14 cellular contexts compared by ENCODE assay signal in genomic region chr5:168347368-168347767, GRCh38. TPM values are rescaled to one million over a fixed set of nuclear protein-coding genes. Genes with fewer than 3 reads are reported as not detected.
DNase-seq lines count a peak whose midpoint lies in the region; ATAC-seq and TF ChIP-seq lines count a peak whose summit lies in the region.
"Had no signal": no experiment of that assay in that cellular context is flagged by ENCODE, and none has a peak within 500 bp of the region (broad histone marks: within the 10 kb centered on the region; RNA-seq: fewer than 3 reads in every experiment).

No MANE protein-coding gene starts in this region.

- H3K4me1 ChIP-seq in GM23338 (ENCODE audit: insufficient read depth): peaks cover 42% of the 10 kb centered on the region
- H3K4me1 ChIP-seq: psoas muscle had no signal

- 0 out of 2 replicates have a peak, but pooled peaks cover 2% of the 10 kb centered on the region for H3K9me2 ChIP-seq in GM23338 (ENCODE audit: insufficient read depth)

- DNase-seq in GM23338 (ENCODE audit: low spot score) (no peak), NOMO-1 treated with dmso at 0.1 percent for 144 hours (lab: John Stamatoyannopoulos, UW; ENCODE audit: unreplicated experiment) (peak; percentile 2), GOT3 (lab: John Stamatoyannopoulos, UW) (no peak), NCI-H1417 treated with DMSO at 0.1 percent for 48 hours (lab: John Stamatoyannopoulos, UW) (no peak), KBM-7 (no peak)
- DNase-seq in stimulated activated naive B cell treated with anti-CD40 and anti-IgM and Interleukin-4, amounts not matched to agents 10 μg/mL and 1 μg/mL and 100 μg/mL, for 72 hours: no peak
- DNase-seq: activated CD4-positive, alpha-beta memory T cell treated with anti-CD3 and anti-CD28 coated beads, Interleukin-2, amount 10 ng/mL, durations not matched to agents 7 days and 5 days; activated naive CD4-positive, alpha-beta T cell; CD8-positive, alpha-beta T cell; NCI-H2081; psoas muscle; stimulated activated naive CD8-positive, alpha-beta T cell treated with anti-CD3 and anti-CD28 coated beads, Interleukin-15, Interleukin-2, amounts not matched to agents 100 U/mL and 50 U/mL, for 24 hours had no signal

- peaks cover 10% of the 10 kb centered on the region for H3K36me3 Mint-ChIP-seq in GM23338 (ENCODE audit: low read depth)
- no peaks in the 10 kb centered on the region for H3K36me3 Mint-ChIP-seq in stimulated activated naive B cell treated with anti-CD40 and anti-IgM and Interleukin-4, amounts not matched to agents 10 μg/mL and 1 μg/mL and 100 μg/mL, for 72 hours
- H3K36me3 Mint-ChIP-seq: CD8-positive, alpha-beta T cell had no signal

- H2AFZ ChIP-seq in GM23338: no peak overlapping the region

- peaks cover 9% of the 10 kb centered on the region; the same call in 1 of the 2 replicates for H4K20me1 ChIP-seq in GM23338 (replicated peaks; ENCODE audit: insufficient read depth)

- peak overlapping the region; percentile 5; the same call in 1 of the 3 replicates for H3K4me3 Mint-ChIP-seq in GM23338
- no peak overlapping the region for H3K4me3 Mint-ChIP-seq in stimulated activated naive B cell treated with anti-CD40 and anti-IgM and Interleukin-4, amounts not matched to agents 10 μg/mL and 1 μg/mL and 100 μg/mL, for 72 hours
- H3K4me3 Mint-ChIP-seq: activated CD4-positive, alpha-beta memory T cell treated with anti-CD3 and anti-CD28 coated beads, Interleukin-2, amount 10 ng/mL, durations not matched to agents 7 days and 5 days; CD8-positive, alpha-beta T cell had no signal

- in situ Hi-C loops in KBM-7 (cut with MboI; ENCODE audit: low pct_unique_long_range_greater_than_20kb, low sequenced_read_pairs): no loop called here

- peaks cover 6% of the 10 kb centered on the region; the same call in 1 of the 2 replicates for H3F3A ChIP-seq in GM23338 (replicated peaks; ENCODE audit: low read depth)

- H3K4me1 Mint-ChIP-seq in GM23338: peaks cover 59% of the 10 kb centered on the region
- no peaks in the 10 kb centered on the region for H3K4me1 Mint-ChIP-seq in stimulated activated naive B cell treated with anti-CD40 and anti-IgM and Interleukin-4, amounts not matched to agents 10 μg/mL and 1 μg/mL and 100 μg/mL, for 72 hours
- H3K4me1 Mint-ChIP-seq: activated CD4-positive, alpha-beta memory T cell treated with anti-CD3 and anti-CD28 coated beads, Interleukin-2, amount 10 ng/mL, durations not matched to agents 7 days and 5 days had no signal

- no peaks in the 10 kb centered on the region for H3K36me3 ChIP-seq in GM23338 (ENCODE audit: insufficient read depth)

- H3K9me3 Mint-ChIP-seq in GM23338: no peaks in the 10 kb centered on the region
- peaks cover 0 to 1% of the 10 kb centered on the region in 2 donors for H3K9me3 Mint-ChIP-seq in stimulated activated naive B cell treated with anti-CD40 and anti-IgM and Interleukin-4, amounts not matched to agents 10 μg/mL and 1 μg/mL and 100 μg/mL, for 72 hours
- H3K9me3 Mint-ChIP-seq: activated CD4-positive, alpha-beta memory T cell treated with anti-CD3 and anti-CD28 coated beads, Interleukin-2, amount 10 ng/mL, durations not matched to agents 7 days and 5 days; CD8-positive, alpha-beta T cell had no signal

- no peak overlapping the region; the same call in 1 of the 2 replicates for H3K27ac ChIP-seq in GM23338 (ENCODE audit: low read depth)
- H3K27ac ChIP-seq: psoas muscle had no signal

- TF ChIP-seq CTCF in GM23338 (conservative IDR thresholded peaks at IDR 0.05; ENCODE audit: low read depth in 2 of 2): no peak

- 0 out of 2 replicates have a peak overlapping the region, but pooled peaks have one; percentile 4 for H3K27ac Mint-ChIP-seq in GM23338
- H3K27ac Mint-ChIP-seq in stimulated activated naive B cell treated with anti-CD40 and anti-IgM and Interleukin-4, amounts not matched to agents 10 μg/mL and 1 μg/mL and 100 μg/mL, for 72 hours: no peak overlapping the region
- H3K27ac Mint-ChIP-seq: activated CD4-positive, alpha-beta memory T cell treated with anti-CD3 and anti-CD28 coated beads, Interleukin-2, amount 10 ng/mL, durations not matched to agents 7 days and 5 days; CD8-positive, alpha-beta T cell had no signal

- peak overlapping the region; percentile 1 for H3K4me2 ChIP-seq in GM23338

- H3K4me3 ChIP-seq in GM23338: no peak overlapping the region
- H3K4me3 ChIP-seq: psoas muscle had no signal

- peaks cover 10% of the 10 kb centered on the region for H3K27me3 Mint-ChIP-seq in GM23338 (ENCODE audit: insufficient read depth, low read depth, poor library complexity)
- peaks cover 0 to 4% of the 10 kb centered on the region in 2 donors for H3K27me3 Mint-ChIP-seq in stimulated activated naive B cell treated with anti-CD40 and anti-IgM and Interleukin-4, amounts not matched to agents 10 μg/mL and 1 μg/mL and 100 μg/mL, for 72 hours

- ATAC-seq in GM18867 (IDR thresholded peaks at IDR 0.05; ENCODE audit: unreplicated experiment): peak; percentile 98
- no peak for ATAC-seq in GM23338
- ATAC-seq in stimulated activated naive B cell treated with anti-CD40 and anti-IgM and Interleukin-4, amounts not matched to agents 10 μg/mL and 1 μg/mL and 100 μg/mL, for 72 hours (replicated peaks): peak; percentile 29 to 42
- ATAC-seq: CD8-positive, alpha-beta T cell; psoas muscle; stimulated activated naive CD8-positive, alpha-beta T cell treated with anti-CD3 and anti-CD28 coated beads, Interleukin-15, Interleukin-2, amounts not matched to agents 100 U/mL and 50 U/mL, for 24 hours had no signal

- no peaks in the 10 kb centered on the region for H3K27me3 ChIP-seq in GM23338 (ENCODE audit: insufficient read depth)

- H3K79me2 ChIP-seq in GM23338 (replicated peaks; ENCODE audit: insufficient read depth): peaks cover 47% of the 10 kb centered on the region

TF ChIP-seq in GM23338, 12 proteins besides CTCF, POLR2A, EP300 and RAD21 (continues in another document):
- TF ChIP-seq, protein P1, sequence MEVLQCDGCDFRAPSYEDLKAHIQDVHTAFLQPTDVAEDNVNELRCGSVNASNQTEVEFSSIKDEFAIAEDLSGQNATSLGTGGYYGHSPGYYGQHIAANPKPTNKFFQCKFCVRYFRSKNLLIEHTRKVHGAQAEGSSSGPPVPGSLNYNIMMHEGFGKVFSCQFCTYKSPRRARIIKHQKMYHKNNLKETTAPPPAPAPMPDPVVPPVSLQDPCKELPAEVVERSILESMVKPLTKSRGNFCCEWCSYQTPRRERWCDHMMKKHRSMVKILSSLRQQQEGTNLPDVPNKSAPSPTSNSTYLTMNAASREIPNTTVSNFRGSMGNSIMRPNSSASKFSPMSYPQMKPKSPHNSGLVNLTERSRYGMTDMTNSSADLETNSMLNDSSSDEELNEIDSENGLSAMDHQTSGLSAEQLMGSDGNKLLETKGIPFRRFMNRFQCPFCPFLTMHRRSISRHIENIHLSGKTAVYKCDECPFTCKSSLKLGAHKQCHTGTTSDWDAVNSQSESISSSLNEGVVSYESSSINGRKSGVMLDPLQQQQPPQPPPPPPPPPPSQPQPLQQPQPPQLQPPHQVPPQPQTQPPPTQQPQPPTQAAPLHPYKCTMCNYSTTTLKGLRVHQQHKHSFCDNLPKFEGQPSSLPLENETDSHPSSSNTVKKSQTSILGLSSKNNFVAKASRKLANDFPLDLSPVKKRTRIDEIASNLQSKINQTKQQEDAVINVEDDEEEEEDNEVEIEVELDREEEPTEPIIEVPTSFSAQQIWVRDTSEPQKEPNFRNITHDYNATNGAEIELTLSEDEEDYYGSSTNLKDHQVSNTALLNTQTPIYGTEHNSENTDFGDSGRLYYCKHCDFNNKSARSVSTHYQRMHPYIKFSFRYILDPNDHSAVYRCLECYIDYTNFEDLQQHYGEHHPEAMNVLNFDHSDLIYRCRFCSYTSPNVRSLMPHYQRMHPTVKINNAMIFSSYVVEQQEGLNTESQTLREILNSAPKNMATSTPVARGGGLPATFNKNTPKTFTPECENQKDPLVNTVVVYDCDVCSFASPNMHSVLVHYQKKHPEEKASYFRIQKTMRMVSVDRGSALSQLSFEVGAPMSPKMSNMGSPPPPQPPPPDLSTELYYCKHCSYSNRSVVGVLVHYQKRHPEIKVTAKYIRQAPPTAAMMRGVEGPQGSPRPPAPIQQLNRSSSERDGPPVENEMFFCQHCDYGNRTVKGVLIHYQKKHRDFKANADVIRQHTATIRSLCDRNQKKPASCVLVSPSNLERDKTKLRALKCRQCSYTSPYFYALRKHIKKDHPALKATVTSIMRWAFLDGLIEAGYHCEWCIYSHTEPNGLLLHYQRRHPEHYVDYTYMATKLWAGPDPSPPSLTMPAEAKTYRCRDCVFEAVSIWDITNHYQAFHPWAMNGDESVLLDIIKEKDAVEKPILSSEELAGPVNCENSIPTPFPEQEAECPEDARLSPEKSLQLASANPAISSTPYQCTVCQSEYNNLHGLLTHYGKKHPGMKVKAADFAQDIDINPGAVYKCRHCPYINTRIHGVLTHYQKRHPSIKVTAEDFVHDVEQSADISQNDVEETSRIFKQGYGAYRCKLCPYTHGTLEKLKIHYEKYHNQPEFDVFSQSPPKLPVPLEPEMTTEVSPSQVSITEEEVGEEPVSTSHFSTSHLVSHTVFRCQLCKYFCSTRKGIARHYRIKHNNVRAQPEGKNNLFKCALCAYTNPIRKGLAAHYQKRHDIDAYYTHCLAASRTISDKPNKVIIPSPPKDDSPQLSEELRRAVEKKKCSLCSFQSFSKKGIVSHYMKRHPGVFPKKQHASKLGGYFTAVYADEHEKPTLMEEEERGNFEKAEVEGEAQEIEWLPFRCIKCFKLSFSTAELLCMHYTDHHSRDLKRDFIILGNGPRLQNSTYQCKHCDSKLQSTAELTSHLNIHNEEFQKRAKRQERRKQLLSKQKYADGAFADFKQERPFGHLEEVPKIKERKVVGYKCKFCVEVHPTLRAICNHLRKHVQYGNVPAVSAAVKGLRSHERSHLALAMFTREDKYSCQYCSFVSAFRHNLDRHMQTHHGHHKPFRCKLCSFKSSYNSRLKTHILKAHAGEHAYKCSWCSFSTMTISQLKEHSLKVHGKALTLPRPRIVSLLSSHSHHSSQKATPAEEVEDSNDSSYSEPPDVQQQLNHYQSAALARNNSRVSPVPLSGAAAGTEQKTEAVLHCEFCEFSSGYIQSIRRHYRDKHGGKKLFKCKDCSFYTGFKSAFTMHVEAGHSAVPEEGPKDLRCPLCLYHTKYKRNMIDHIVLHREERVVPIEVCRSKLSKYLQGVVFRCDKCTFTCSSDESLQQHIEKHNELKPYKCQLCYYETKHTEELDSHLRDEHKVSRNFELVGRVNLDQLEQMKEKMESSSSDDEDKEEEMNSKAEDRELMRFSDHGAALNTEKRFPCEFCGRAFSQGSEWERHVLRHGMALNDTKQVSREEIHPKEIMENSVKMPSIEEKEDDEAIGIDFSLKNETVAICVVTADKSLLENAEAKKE (CRISPR knock-in tag; IDR thresholded peaks at IDR 0.05): no peak
- TF ChIP-seq EZH2 (IDR thresholded peaks at IDR 0.05; ENCODE audit: low read depth, unreplicated experiment) (no peak), CREB1 (CRISPR knock-in tag; IDR thresholded peaks at IDR 0.05; ENCODE audit: low read depth) (no peak)

RNA-seq across cellular contexts. Expression of gene WWC1, which starts 55.9 kb away (rescaled TPM):
- 27.8 and 33.2 TPM in 2 replicates for total RNA-seq in GM23338 (2014; rRNA removed; shearing (Covaris generic))
- polyA plus RNA-seq in GM23338 (2016; fragmentation: Nextera tagmentation; extraction: Ambion mirVana): 23.6 and 25.4 TPM in 2 replicates
- total RNA-seq: activated CD4-positive, alpha-beta memory T cell treated with anti-CD3 and anti-CD28 coated beads, Interleukin-2, amount 10 ng/mL, durations not matched to agents 7 days and 5 days; CD8-positive, alpha-beta T cell; T-helper 1 cell treated with Interleukin-12 subunit alpha and Interleukin-12 subunit beta and Interleukin-4 antibody, amounts not matched to agents 30 ng/mL and 1 ng/mL, for 36 hours had no signal
